1 cellular context compared by ENCODE assay signal in genomic region chr22:36239401-36240171, GRCh38.
A peak's percentile ranks its signal among the peaks of the same experiment; 100 is the strongest.
TF ChIP-seq lines count a peak whose summit lies in the region.

TSS of gene APOL2 (minus strand) at chr22:36239527. CDS start at chr22:36233162, 6,365 bp downstream.

TF ChIP-seq in GM12878, 131 proteins besides CTCF, POLR2A, EP300 and RAD21 (continued from another document and continues in another):
- no peak for TF ChIP-seq CUX1 (IDR thresholded peaks at IDR 0.05; ENCODE audit: insufficient replicate concordance, low read depth, low read length)
- TF ChIP-seq HSF1 (IDR thresholded peaks at IDR 0.05; ENCODE audit: low read depth, low read length) = no peak
- no peak for TF ChIP-seq TCF7 (IDR thresholded peaks at IDR 0.05; ENCODE audit: borderline replicate concordance)
- TF ChIP-seq E2F8 (IDR thresholded peaks at IDR 0.05; ENCODE audit: low read depth, partially characterized antibody) = no peak
- peak; percentile 51; the same call in 1 of the 2 replicates for TF ChIP-seq HCFC1 (IDR thresholded peaks at IDR 0.05; ENCODE audit: low read length)
- no peak for TF ChIP-seq YBX1 (IDR thresholded peaks at IDR 0.05)
- TF ChIP-seq LARP7 (IDR thresholded peaks at IDR 0.05) = no peak
- TF ChIP-seq ASH2L (IDR thresholded peaks at IDR 0.05; ENCODE audit: borderline replicate concordance, low read depth) = no peak
- TF ChIP-seq IKZF2 (IDR thresholded peaks at IDR 0.05) = peak; percentile 68 to 79
- TF ChIP-seq ZNF687 (IDR thresholded peaks at IDR 0.05) = peak; percentile 79
- TF ChIP-seq ZNF622 (IDR thresholded peaks at IDR 0.05) = no peak
- TF ChIP-seq MLLT1 (IDR thresholded peaks at IDR 0.05) = peak; percentile 48
- no peak for TF ChIP-seq CBX3 (IDR thresholded peaks at IDR 0.05; ENCODE audit: borderline replicate concordance, low read depth)
- TF ChIP-seq NBN (IDR thresholded peaks at IDR 0.05) = peak; percentile 53; the same call in 1 of the 2 replicates
- TF ChIP-seq PKNOX1 (IDR thresholded peaks at IDR 0.05) = no peak
- TF ChIP-seq SRF (IDR thresholded peaks at IDR 0.05; ENCODE audit: low read depth in 2 of 2, low read length in 2 of 2) = no peak
- no peak for TF ChIP-seq ESRRA (IDR thresholded peaks at IDR 0.05; ENCODE audit: low read length)
- no peak for TF ChIP-seq RCOR1 (conservative IDR thresholded peaks at IDR 0.05; ENCODE audit: low read depth, low read length)
- 0 out of 2 replicates have a peak, but pooled peaks have one; percentile 11 for TF ChIP-seq YY1 (IDR thresholded peaks at IDR 0.05; ENCODE audit: low read depth, low read length)
- TF ChIP-seq NR2F1 (conservative IDR thresholded peaks at IDR 0.05) = no peak
- TF ChIP-seq SUZ12 (IDR thresholded peaks at IDR 0.05; ENCODE audit: unreplicated experiment) = no peak
- no peak for TF ChIP-seq MEF2B (IDR thresholded peaks at IDR 0.05; ENCODE audit: partially characterized antibody, poor library complexity, severe bottlenecking)
- TF ChIP-seq ATF3 (IDR thresholded peaks at IDR 0.05; ENCODE audit: borderline replicate concordance, extremely low read depth, low read depth, low read length) = no peak
- no peak for TF ChIP-seq ZBTB4 (CRISPR knock-in tag; IDR thresholded peaks at IDR 0.05)
- TF ChIP-seq SPI1 (IDR thresholded peaks at IDR 0.05; ENCODE audit: borderline replicate concordance, insufficient read depth, low read depth, low read length) = no peak
- TF ChIP-seq HDGF (IDR thresholded peaks at IDR 0.05) = 0 out of 2 replicates have a peak, but pooled peaks have one; percentile 55
- no peak for TF ChIP-seq ATF2 (IDR thresholded peaks at IDR 0.05; ENCODE audit: low read length)
- TF ChIP-seq BHLHE40 (IDR thresholded peaks at IDR 0.05; ENCODE audit: borderline replicate concordance in 1 of 2, low read depth in 2 of 2, low read length in 1 of 2) = peak; percentile 69 to 78; a peak in 2 of 4 replicates
